ENCODE assay signal across 28 cellular contexts in genomic region chr6:67646550-67646949, GRCh38.
DNase-seq lines count a peak whose midpoint lies in the region; ATAC-seq, FAIRE-seq and TF ChIP-seq lines count a peak whose summit lies in the region.
"Had no signal": no experiment of that assay in that cellular context is flagged by ENCODE, and none has a peak within 500 bp of the region (broad histone marks: within the 10 kb centered on the region; RNA-seq: fewer than 3 reads in every experiment).

No MANE protein-coding gene starts in this region.

- H2BK120ac ChIP-seq in IMR-90 (ENCODE audit: low read depth, low read length) = no peak overlapping the region

- H3K18ac ChIP-seq in IMR-90 (ENCODE audit: low read depth, low read length) = no peak overlapping the region

- H3K4ac ChIP-seq in IMR-90 (ENCODE audit: low read depth, low read length) = no peak overlapping the region

- no peak overlapping the region for H3K9ac ChIP-seq in HepG2 (ENCODE audit: insufficient read depth, low read depth, low read length)
- no peak overlapping the region for H3K9ac ChIP-seq in IMR-90 (ENCODE audit: low read depth, low read length)
- no peak overlapping the region for H3K9ac ChIP-seq in SU-DHL-6 (ENCODE audit: low read length)
- H3K9ac ChIP-seq: BLaER1 had no signal

- H3K4me3 Mint-ChIP-seq in endothelial cell (ENCODE audit: unreplicated experiment) = no peak overlapping the region
- H3K4me3 Mint-ChIP-seq: CD14-positive monocyte; CD4-positive, alpha-beta memory T cell; CD4-positive, CD25-positive, alpha-beta regulatory T cell; CD8-positive, alpha-beta memory T cell had no signal

- TF ChIP-seq RAD21 in HepG2 (CRISPR knock-in tag; IDR thresholded peaks at IDR 0.05) = no peak
- no peak for TF ChIP-seq RAD21 in IMR-90 (IDR thresholded peaks at IDR 0.05; ENCODE audit: low read length)

- no peak for FAIRE-seq in HepG2 (lab: Jason Lieb, UNC)
- no peak for FAIRE-seq in RCC 7860 (lab: Jason Lieb, UNC)
- FAIRE-seq: GM12878, GM12892, GM18507 had no signal

- no peak overlapping the region for H3K56ac ChIP-seq in IMR-90 (ENCODE audit: extremely low read depth, insufficient read depth, low read length)

- no peaks in the 10 kb centered on the region for H3K4me1 Mint-ChIP-seq in endothelial cell (ENCODE audit: unreplicated experiment)
- H3K4me1 Mint-ChIP-seq: CD14-positive monocyte; CD4-positive, alpha-beta memory T cell; CD4-positive, CD25-positive, alpha-beta regulatory T cell; CD8-positive, alpha-beta memory T cell had no signal

- H3K36me3 Mint-ChIP-seq in endothelial cell (ENCODE audit: low read depth, unreplicated experiment) = no peaks in the 10 kb centered on the region
- H3K36me3 Mint-ChIP-seq: CD14-positive monocyte; CD4-positive, alpha-beta memory T cell; CD4-positive, CD25-positive, alpha-beta regulatory T cell; CD8-positive, alpha-beta memory T cell had no signal

- no peaks in the 10 kb centered on the region for H3K79me1 ChIP-seq in IMR-90 (ENCODE audit: low read depth in 1 of 2, low read length in 2 of 2)

- no peak overlapping the region for H2AK5ac ChIP-seq in IMR-90 (ENCODE audit: low read depth, low read length)

- H3K27me3 Mint-ChIP-seq in endothelial cell (ENCODE audit: unreplicated experiment) = no peaks in the 10 kb centered on the region
- H3K27me3 Mint-ChIP-seq: CD4-positive, alpha-beta memory T cell; CD4-positive, CD25-positive, alpha-beta regulatory T cell; CD8-positive, alpha-beta memory T cell had no signal

- H3K14ac ChIP-seq in IMR-90 (replicated peaks; ENCODE audit: low read depth, low read length) = no peak overlapping the region

- no peak overlapping the region for H4K8ac ChIP-seq in IMR-90 (ENCODE audit: low read depth in 2 of 2, low read length in 2 of 2)

- H2BK5ac ChIP-seq in IMR-90 (ENCODE audit: low read depth, low read length, poor library complexity, severe bottlenecking) = no peak overlapping the region

- H3K9me1 ChIP-seq in IMR-90 (ENCODE audit: insufficient read depth, low read length) = no peaks in the 10 kb centered on the region

- BruUV-seq in HepG2 (replicated peaks; lab: Mats Ljungman, UMichigan) (no TSS peak), IMR-90 (replicated peaks; lab: Mats Ljungman, UMichigan) (no TSS peak)

- TF ChIP-seq EP300 in HepG2 (IDR thresholded peaks at IDR 0.05; ENCODE audit: low read depth in 2 of 2, low read length in 2 of 2) (no peak), HepG2 (CRISPR knock-in tag; IDR thresholded peaks at IDR 0.05; ENCODE audit: borderline replicate concordance) (no peak)

- H3F3A ChIP-seq in SU-DHL-6 (ENCODE audit: insufficient read depth) = no peaks in the 10 kb centered on the region

- DNase-seq in HepG2 (ENCODE audit: low spot score) = no peak
- DNase-seq in right lobe of liver = no peak
- DNase-seq in IMR-90 = no peak
- DNase-seq in caudate nucleus (lab: John Stamatoyannopoulos, UW) = no peak
- DNase-seq in RCC 7860 (ENCODE audit: low spot score) = no peak
- no peak for DNase-seq in endothelial cell (ENCODE audit: low spot score)
- DNase-seq: ACHN; AML-193; BE2C; C1 segment of cervical spinal cord; CD4-positive, alpha-beta memory T cell; CD4-positive, CD25-positive, alpha-beta regulatory T cell; CD8-positive, alpha-beta memory T cell; COR-L47; DMS 273 treated with DMSO at 0.1 percent for 48 hours; DMS153; DMS53; DMS79; DND-41; EL; GDM1 had no signal

- no peak overlapping the region for H4K5ac ChIP-seq in IMR-90 (ENCODE audit: low read depth, low read length)

- in situ Hi-C loops in HepG2 (cut with HindIII; ENCODE audit: extremely low pct_ligation_motif_present, low pct_unique_long_range_greater_than_20kb) = no loop called here
- in situ Hi-C loops in IMR-90 (cut with MboI; ENCODE audit: low sequenced_read_pairs) = no loop called here

- H3K23ac ChIP-seq in IMR-90 (ENCODE audit: low read depth, low read length) = no peak overlapping the region

- H3K4me1 ChIP-seq in HepG2 (ENCODE audit: insufficient read depth, low read length) = no peaks in the 10 kb centered on the region
- H3K4me1 ChIP-seq in right lobe of liver = no peaks in the 10 kb centered on the region
- no peaks in the 10 kb centered on the region for H3K4me1 ChIP-seq in IMR-90 (ENCODE audit: control insufficient read depth, insufficient read depth, low read length)
- H3K4me1 ChIP-seq: BE2C, BLaER1 had no signal

- TF ChIP-seq POLR2A in HepG2 (IDR thresholded peaks at IDR 0.05; ENCODE audit: insufficient read depth in 1 of 2, low read depth in 2 of 2, low read length in 2 of 2) (no peak), right lobe of liver (IDR thresholded peaks at IDR 0.05) (no peak), IMR-90 (IDR thresholded peaks at IDR 0.05; ENCODE audit: low read depth, low read length) (no peak)

- dilution Hi-C loops in IMR-90 (cut with HindIII; ENCODE audit: low sequenced_read_pairs, unreplicated experiment) = no loop called here

- H3K4me3 ChIP-seq in HepG2 (replicated peaks in 1 of 3; ENCODE audit: insufficient read depth in 1 of 3, low read depth in 2 of 3, low read length in 3 of 3) (no peak overlapping the region), right lobe of liver (no peak overlapping the region), IMR-90 (ENCODE audit: insufficient read depth, low read depth, low read length) (no peak overlapping the region), SU-DHL-6 (ENCODE audit: insufficient read depth, low read length, poor library complexity, severe bottlenecking) (no peak overlapping the region)
- H3K4me3 ChIP-seq: BLaER1, GM12878 had no signal

- H3K9me2 ChIP-seq in SU-DHL-6 (replicated peaks; ENCODE audit: insufficient read depth, low read length) = no peaks in the 10 kb centered on the region

- H3K9me3 ChIP-seq in HepG2 (ENCODE audit: low read length) = no peaks in the 10 kb centered on the region
- H3K9me3 ChIP-seq in right lobe of liver = no peaks in the 10 kb centered on the region
- H3K9me3 ChIP-seq in IMR-90 (ENCODE audit: control insufficient read depth, insufficient read depth, low read length) = no peaks in the 10 kb centered on the region
- H3K9me3 ChIP-seq in SU-DHL-6 (ENCODE audit: insufficient read depth, low read length) = no peaks in the 10 kb centered on the region
- H3K9me3 ChIP-seq: BE2C, BLaER1 had no signal

- intact Hi-C loops in HepG2 (cut with micrococcal nuclease; ENCODE audit: unreplicated experiment) = no loop called here
- intact Hi-C loops in right lobe of liver (cut with DNase I) = no loop called here
- intact Hi-C loops in IMR-90 (cut with micrococcal nuclease) = loop anchor here (10.0 kb wide), 1 partner anchor 1288 kb away; no protein-coding TSS in a partner anchor

- H3K27ac ChIP-seq in HepG2 (ENCODE audit: extremely low read length, insufficient read depth, low read length) (no peak overlapping the region), right lobe of liver (no peak overlapping the region), IMR-90 (ENCODE audit: insufficient read depth, low read length) (no peak overlapping the region), SU-DHL-6 (ENCODE audit: low read depth, low read length) (no peak overlapping the region), caudate nucleus (ENCODE audit: low read depth, low read length) (no peak overlapping the region)
- H3K27ac ChIP-seq: 22Rv1, BLaER1 had no signal

- H2AFZ ChIP-seq in HepG2 (ENCODE audit: low read length) (no peak overlapping the region), IMR-90 (replicated peaks; ENCODE audit: low read length, poor library complexity) (no peak overlapping the region), SU-DHL-6 (ENCODE audit: low read depth, low read length, severe bottlenecking) (peak overlapping the region; percentile 68)

- CTCF ChIA-PET in HepG2 (lab: Yijun Ruan, JAX; ENCODE audit: low intra/inter-chr PET ratio, low total read pairs) = no interaction called here
- CTCF ChIA-PET in IMR-90 (lab: Yijun Ruan, JAX) = no interaction called here

- no peaks in the 10 kb centered on the region for H4K20me1 ChIP-seq in HepG2 (ENCODE audit: insufficient read depth, low read length)
- no peaks in the 10 kb centered on the region for H4K20me1 ChIP-seq in IMR-90 (ENCODE audit: insufficient read depth, low read length)
- H4K20me1 ChIP-seq in SU-DHL-6 (ENCODE audit: low read depth, low read length) = no peaks in the 10 kb centered on the region
- H4K20me1 ChIP-seq: BLaER1 had no signal

- no peak overlapping the region for H3K27ac Mint-ChIP-seq in endothelial cell (ENCODE audit: unreplicated experiment)
- H3K27ac Mint-ChIP-seq: CD14-positive monocyte; CD4-positive, alpha-beta memory T cell; CD4-positive, CD25-positive, alpha-beta regulatory T cell; CD8-positive, alpha-beta memory T cell had no signal

- ATAC-seq in HepG2 (no peak), right lobe of liver (no peak), IMR-90 (ENCODE audit: low read depth) (no peak)
- ATAC-seq: GM12878 had no signal

- no peak overlapping the region for H2AK9ac ChIP-seq in IMR-90 (replicated peaks; ENCODE audit: low read depth, low read length, poor library complexity)

- H3K27me3 ChIP-seq in HepG2 (ENCODE audit: control insufficient read depth in 1 of 2, insufficient read depth in 2 of 2, low read length in 2 of 2) (no peaks in the 10 kb centered on the region), right lobe of liver (no peaks in the 10 kb centered on the region), IMR-90 (ENCODE audit: control insufficient read depth, insufficient read depth, low read length) (no peaks in the 10 kb centered on the region), SU-DHL-6 (ENCODE audit: low read length) (no peaks in the 10 kb centered on the region)
- H3K27me3 ChIP-seq: BE2C, BLaER1 had no signal

- no peak overlapping the region for H2BK15ac ChIP-seq in IMR-90 (ENCODE audit: low read depth, low read length)

- H3K4me2 ChIP-seq in HepG2 (ENCODE audit: low read depth, low read length) (no peak overlapping the region), IMR-90 (ENCODE audit: low read depth, low read length) (no peak overlapping the region), SU-DHL-6 (ENCODE audit: low read depth, low read length, poor library complexity, severe bottlenecking) (no peak overlapping the region)
- H3K4me2 ChIP-seq: BLaER1 had no signal

- WGBS in HepG2 (ENCODE audit: low lambda C conversion rate) = 0% methylated on average over 1 of the region's 1 CpG
- 36% methylated on average over 1 of the region's 1 CpG for WGBS in right lobe of liver (ENCODE audit: insufficient coverage, low coverage, low lambda C conversion rate, missing lambda C conversion rate)
- WGBS in IMR-90 (ENCODE audit: extremely low coverage in 2 of 2, insufficient read length in 1 of 2), 2 experiments = no CpG with 5 or more reads among the region's 1 CpG

- H4K91ac ChIP-seq in IMR-90 (ENCODE audit: insufficient read depth, low read depth, low read length) = no peak overlapping the region

- no peak overlapping the region for H2BK20ac ChIP-seq in IMR-90 (ENCODE audit: low read depth, low read length)

- no peaks in the 10 kb centered on the region for H3K9me3 Mint-ChIP-seq in endothelial cell (ENCODE audit: unreplicated experiment)

- POLR2A ChIA-PET in HepG2 (lab: Yijun Ruan, JAX) (no interaction called here), IMR-90 (lab: Charles Lee; ENCODE audit: unreplicated experiment) (no interaction called here)

- no peaks in the 10 kb centered on the region for H3K79me2 ChIP-seq in HepG2 (ENCODE audit: insufficient read depth, low read length)
- H3K79me2 ChIP-seq in SU-DHL-6 (ENCODE audit: insufficient read depth, low read length) = no peaks in the 10 kb centered on the region

- no peak for TF ChIP-seq CTCF in HepG2 (CRISPR knock-in tag; IDR thresholded peaks at IDR 0.05)
- no peak for TF ChIP-seq CTCF in right lobe of liver (IDR thresholded peaks at IDR 0.05)
- no peak for TF ChIP-seq CTCF in IMR-90 (conservative IDR thresholded peaks at IDR 0.05; ENCODE audit: low read depth, low read length)
- no peak for TF ChIP-seq CTCF in SU-DHL-6 (IDR thresholded peaks at IDR 0.05; ENCODE audit: insufficient read depth, low read length, poor library complexity, severe bottlenecking)
- no peak for TF ChIP-seq CTCF in endothelial cell (IDR thresholded peaks at IDR 0.05; ENCODE audit: unreplicated experiment)

- H3K36me3 ChIP-seq in HepG2 (replicated peaks in 1 of 2; ENCODE audit: control insufficient read depth in 1 of 2, insufficient read depth in 2 of 2, low read length in 2 of 2) = no peaks in the 10 kb centered on the region
- H3K36me3 ChIP-seq in right lobe of liver = no peaks in the 10 kb centered on the region
- H3K36me3 ChIP-seq in IMR-90 (ENCODE audit: control insufficient read depth, insufficient read depth, low read length) = no peaks in the 10 kb centered on the region
- 0 out of 2 replicates have a peak, but pooled peaks cover 3% of the 10 kb centered on the region for H3K36me3 ChIP-seq in SU-DHL-6 (ENCODE audit: low read length)
- H3K36me3 ChIP-seq: BE2C, BLaER1 had no signal
